ENCODE assay signal across 1 cellular context in the genomic region with DNA sequence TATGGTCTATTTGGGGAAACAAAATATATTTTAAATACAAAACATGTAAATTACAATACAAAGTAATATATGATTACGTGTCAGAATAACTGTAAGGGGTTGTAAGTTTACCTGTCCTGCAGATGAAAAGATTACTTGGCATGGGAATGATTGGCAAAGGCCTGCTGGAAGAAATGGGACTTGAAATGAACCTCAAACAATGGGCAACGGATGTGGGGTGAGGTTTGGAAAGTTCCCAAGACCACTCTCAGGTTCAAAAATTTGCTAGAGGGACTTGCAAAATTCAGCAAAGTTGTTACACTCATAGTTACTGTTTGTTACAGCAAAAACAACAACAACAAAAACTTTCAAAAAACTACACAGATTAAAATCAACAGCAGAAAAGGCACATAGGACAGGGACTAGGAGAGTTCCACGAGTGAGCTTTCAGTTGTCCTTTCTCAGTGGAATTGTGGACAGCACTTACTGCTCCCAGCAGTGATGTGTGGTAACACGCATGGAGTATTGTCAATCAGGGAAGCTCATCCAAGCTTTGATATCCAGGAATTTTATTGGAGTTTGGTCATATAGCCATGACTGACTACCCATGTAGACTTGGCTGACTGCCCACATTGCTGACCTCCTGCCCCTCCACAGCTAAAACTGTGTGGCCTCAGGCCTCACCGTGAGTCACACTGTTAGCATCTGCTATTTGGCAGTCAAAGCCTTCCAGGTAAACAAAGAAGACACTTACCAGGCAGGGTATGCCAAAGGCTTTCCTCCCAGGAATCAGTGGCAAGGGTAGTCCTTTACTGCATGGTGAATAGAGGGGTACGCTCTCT.
TF ChIP-seq lines count a peak whose summit lies in the region.

No MANE protein-coding gene starts in this region.

TF ChIP-seq in HCT116, 20 proteins besides CTCF, POLR2A, EP300 and RAD21 (continued from another document):
- TF ChIP-seq, protein P1, sequence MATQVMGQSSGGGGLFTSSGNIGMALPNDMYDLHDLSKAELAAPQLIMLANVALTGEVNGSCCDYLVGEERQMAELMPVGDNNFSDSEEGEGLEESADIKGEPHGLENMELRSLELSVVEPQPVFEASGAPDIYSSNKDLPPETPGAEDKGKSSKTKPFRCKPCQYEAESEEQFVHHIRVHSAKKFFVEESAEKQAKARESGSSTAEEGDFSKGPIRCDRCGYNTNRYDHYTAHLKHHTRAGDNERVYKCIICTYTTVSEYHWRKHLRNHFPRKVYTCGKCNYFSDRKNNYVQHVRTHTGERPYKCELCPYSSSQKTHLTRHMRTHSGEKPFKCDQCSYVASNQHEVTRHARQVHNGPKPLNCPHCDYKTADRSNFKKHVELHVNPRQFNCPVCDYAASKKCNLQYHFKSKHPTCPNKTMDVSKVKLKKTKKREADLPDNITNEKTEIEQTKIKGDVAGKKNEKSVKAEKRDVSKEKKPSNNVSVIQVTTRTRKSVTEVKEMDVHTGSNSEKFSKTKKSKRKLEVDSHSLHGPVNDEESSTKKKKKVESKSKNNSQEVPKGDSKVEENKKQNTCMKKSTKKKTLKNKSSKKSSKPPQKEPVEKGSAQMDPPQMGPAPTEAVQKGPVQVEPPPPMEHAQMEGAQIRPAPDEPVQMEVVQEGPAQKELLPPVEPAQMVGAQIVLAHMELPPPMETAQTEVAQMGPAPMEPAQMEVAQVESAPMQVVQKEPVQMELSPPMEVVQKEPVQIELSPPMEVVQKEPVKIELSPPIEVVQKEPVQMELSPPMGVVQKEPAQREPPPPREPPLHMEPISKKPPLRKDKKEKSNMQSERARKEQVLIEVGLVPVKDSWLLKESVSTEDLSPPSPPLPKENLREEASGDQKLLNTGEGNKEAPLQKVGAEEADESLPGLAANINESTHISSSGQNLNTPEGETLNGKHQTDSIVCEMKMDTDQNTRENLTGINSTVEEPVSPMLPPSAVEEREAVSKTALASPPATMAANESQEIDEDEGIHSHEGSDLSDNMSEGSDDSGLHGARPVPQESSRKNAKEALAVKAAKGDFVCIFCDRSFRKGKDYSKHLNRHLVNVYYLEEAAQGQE (IDR thresholded peaks at IDR 0.05; ENCODE audit: low read depth): no peak
- TF ChIP-seq TCF7L2 (IDR thresholded peaks at IDR 0.05; ENCODE audit: borderline replicate concordance, extremely low read depth, insufficient read depth, insufficient read length): peak; percentile 86
- TF ChIP-seq ZFX (IDR thresholded peaks at IDR 0.05): no peak
- TF ChIP-seq EZH2 (IDR thresholded peaks at IDR 0.05): no peak
- TF ChIP-seq CEBPB (IDR thresholded peaks at IDR 0.05; ENCODE audit: low read depth): peak; percentile 81
- TF ChIP-seq EGR1 (IDR thresholded peaks at IDR 0.05; ENCODE audit: low read depth): no peak
- TF ChIP-seq, protein P2, sequence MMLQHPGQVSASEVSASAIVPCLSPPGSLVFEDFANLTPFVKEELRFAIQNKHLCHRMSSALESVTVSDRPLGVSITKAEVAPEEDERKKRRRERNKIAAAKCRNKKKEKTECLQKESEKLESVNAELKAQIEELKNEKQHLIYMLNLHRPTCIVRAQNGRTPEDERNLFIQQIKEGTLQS (IDR thresholded peaks at IDR 0.05): peak; percentile 46; the same call in 1 of the 2 replicates
- peak; percentile 79 for TF ChIP-seq POLR2AphosphoS5 (IDR thresholded peaks at IDR 0.05; ENCODE audit: low read depth, low read length)
- peak; percentile 94 for TF ChIP-seq SIN3A (IDR thresholded peaks at IDR 0.05; ENCODE audit: low read depth)
- TF ChIP-seq SP1 (IDR thresholded peaks at IDR 0.05; ENCODE audit: low read depth): peak; percentile 92
- TF ChIP-seq YY1 (IDR thresholded peaks at IDR 0.05; ENCODE audit: extremely low read depth, insufficient replicate concordance, low read depth, low read length): no peak
- TF ChIP-seq JUND (IDR thresholded peaks at IDR 0.05): peak; percentile 93
- no peak for TF ChIP-seq ZNF274 (IDR thresholded peaks at IDR 0.05; ENCODE audit: low read depth, low read length)
- TF ChIP-seq SRF (IDR thresholded peaks at IDR 0.05; ENCODE audit: low read depth): peak; percentile 65; the same call in 1 of the 2 replicates
- peak; percentile 97 for TF ChIP-seq CBX3 (IDR thresholded peaks at IDR 0.05; ENCODE audit: low read depth)
